In genomic region chr11:34098813-34099212, GRCh38 we compare ENCODE assay signal across 31 cellular contexts.
"Had no signal": no experiment of that assay in that cellular context is flagged by ENCODE, and none has a peak within 500 bp of the region (broad histone marks: within the 10 kb centered on the region; RNA-seq: fewer than 3 reads in every experiment).

No MANE protein-coding gene starts in this region.

- ATAC-seq: activated T-cell treated with anti-CD3 and anti-CD28 coated beads, Interleukin-2, amount 50 U/mL, for 72 hours; activated T-helper 17 cell treated with anti-CD3 and anti-CD28 coated beads, Interleukin-2, amount 50 U/mL, for 72 hours had no signal

- H3K4me2 ChIP-seq: KMS-11 had no signal

- H3K9ac ChIP-seq: KMS-11 had no signal

- H3K9me3 ChIP-seq: ascending aorta, Peyer's patch had no signal

- H3K4me1 ChIP-seq: ascending aorta, Peyer's patch had no signal

- DNase-seq: activated B cell treated with CpG ODN at 0.5 μM for 24 hours; activated CD4-positive, alpha-beta T cell treated with anti-CD3 and anti-CD28 coated beads for 48 hours; activated CD4-positive, alpha-beta T cell treated with anti-CD3 and anti-CD28 coated beads, Interleukin-2, amount 50 U/mL, for 4 hours; activated CD4-positive, CD25-positive, alpha-beta regulatory T cell treated with anti-CD3 and anti-CD28 coated beads, Interleukin-2, amount 50 U/mL, for 72 hours; activated CD8-positive, alpha-beta memory T cell treated with anti-CD3 and anti-CD28 coated beads, Interleukin-2, amount 50 U/mL, for 4 hours; activated effector memory CD4-positive, alpha-beta T cell treated with anti-CD3 and anti-CD28 coated beads, Interleukin-2, amount 50 U/mL, for 16 hours; activated naive CD4-positive, alpha-beta T cell; activated naive CD4-positive, alpha-beta T cell treated with anti-CD3 and anti-CD28 coated beads, Interleukin-2, amount 50 U/mL, for 16 hours; activated naive CD8-positive, alpha-beta T cell treated with anti-CD3 and anti-CD28 coated beads for 36 hours; activated T-cell treated with anti-CD3 and anti-CD28 coated beads for 4 hours; activated T-cell treated with anti-CD3 and anti-CD28 coated beads, Interleukin-2, amount 50 U/mL, for 72 hours; amniotic stem cell; MM.1S; MV-4-11; NCI-H1092; NCI-H1436 treated with DMSO at 0.1 percent for 48 hours; NCI-H1694 treated with DMSO at 0.1 percent for 48 hours; NCI-H2029; NCI-H345; NCI-H524 treated with DMSO at 0.1 percent for 48 hours; Peyer's patch; RPMI8226; SIG-M5; SW 1271; T-helper 1 cell; T-helper 2 cell; T-helper 9 cell had no signal

- H3K27ac Mint-ChIP-seq: activated B cell treated with CpG ODN at 0.5 μM for 24 hours; activated naive CD8-positive, alpha-beta T cell treated with anti-CD3 and anti-CD28 coated beads for 36 hours; activated T-cell treated with anti-CD3 and anti-CD28 coated beads, Interleukin-2, amount 50 U/mL, for 72 hours; activated T-helper 17 cell treated with anti-CD3 and anti-CD28 coated beads, Interleukin-2, amount 50 U/mL, for 72 hours had no signal

- H3K27ac ChIP-seq: ascending aorta, KMS-11, Peyer's patch, VCaP had no signal

- H3K4me3 Mint-ChIP-seq: activated B cell treated with CpG ODN at 0.5 μM for 24 hours; activated naive CD8-positive, alpha-beta T cell treated with anti-CD3 and anti-CD28 coated beads for 36 hours; activated T-cell treated with anti-CD3 and anti-CD28 coated beads, Interleukin-2, amount 50 U/mL, for 72 hours; activated T-helper 17 cell treated with anti-CD3 and anti-CD28 coated beads, Interleukin-2, amount 50 U/mL, for 72 hours had no signal

- H3K27me3 ChIP-seq: ascending aorta, Peyer's patch had no signal

- H3K27me3 Mint-ChIP-seq: activated B cell treated with CpG ODN at 0.5 μM for 24 hours; activated naive CD8-positive, alpha-beta T cell treated with anti-CD3 and anti-CD28 coated beads for 36 hours; activated T-helper 17 cell treated with anti-CD3 and anti-CD28 coated beads, Interleukin-2, amount 50 U/mL, for 72 hours had no signal

- H3K9me3 Mint-ChIP-seq: activated B cell treated with CpG ODN at 0.5 μM for 24 hours; activated naive CD8-positive, alpha-beta T cell treated with anti-CD3 and anti-CD28 coated beads for 36 hours; activated T-cell treated with anti-CD3 and anti-CD28 coated beads, Interleukin-2, amount 50 U/mL, for 72 hours; activated T-helper 17 cell treated with anti-CD3 and anti-CD28 coated beads, Interleukin-2, amount 50 U/mL, for 72 hours had no signal

- H3K4me3 ChIP-seq: ascending aorta, Peyer's patch had no signal
